In the genomic region with DNA sequence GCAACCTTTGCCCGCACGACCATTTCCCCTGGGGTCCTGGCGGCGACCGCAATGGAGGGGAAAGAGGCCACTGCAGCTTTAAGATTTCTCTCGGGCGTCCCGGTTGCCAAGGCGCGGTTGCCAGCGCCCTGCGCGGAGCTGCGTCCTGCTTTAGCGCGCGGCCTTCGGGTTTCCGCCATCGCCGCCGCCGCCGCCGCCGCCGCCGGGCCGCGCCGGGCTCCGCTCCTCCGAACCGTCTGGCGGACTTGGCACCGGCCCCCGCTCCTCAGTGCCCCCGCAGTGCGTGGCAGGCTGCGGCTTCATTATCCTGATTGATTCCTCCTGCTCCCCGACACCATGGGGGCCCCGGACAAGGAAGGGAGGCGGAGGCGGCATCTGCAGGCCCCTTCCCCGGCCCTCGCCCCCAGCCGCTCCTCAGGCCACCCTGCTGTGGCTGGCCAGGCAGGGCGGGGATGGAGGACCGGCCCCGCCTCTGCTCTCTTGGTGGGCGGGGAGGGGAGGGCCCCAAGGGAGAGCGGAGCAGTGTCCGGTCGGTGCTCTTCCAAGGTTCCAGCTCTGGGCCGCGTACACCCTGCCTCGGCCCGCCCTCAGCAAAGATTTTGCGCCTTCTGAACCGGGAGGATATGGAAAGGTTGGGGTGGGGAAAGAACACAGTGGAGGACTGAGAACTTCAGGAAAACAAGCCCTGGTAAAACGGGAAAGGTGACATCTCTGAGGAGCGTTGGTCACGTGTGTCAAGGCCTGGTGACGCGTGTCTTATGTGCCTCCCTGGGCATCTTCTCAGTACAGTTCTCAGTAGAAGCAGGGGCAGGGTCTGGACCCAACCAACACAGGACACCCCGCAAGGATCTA, we compare ENCODE assay signal across 8 cellular contexts. TPM values are rescaled to one million over a fixed set of nuclear protein-coding genes. Genes with fewer than 3 reads are reported as not detected.
A peak's percentile ranks its signal among the peaks of the same experiment; 100 is the strongest.
DNase-seq lines count a peak whose midpoint lies in the region; ATAC-seq and TF ChIP-seq lines count a peak whose summit lies in the region.

No MANE protein-coding gene starts in this region.

- ATAC-seq in HG03196 (IDR thresholded peaks at IDR 0.05; ENCODE audit: unreplicated experiment): no peak

- peaks cover 0 to 11% (median 7%) of the 10 kb centered on the region in 4 donors for H3K36me3 ChIP-seq in esophagus muscularis mucosa
- H3K36me3 ChIP-seq in mucosa of rectum (ENCODE audit: control insufficient read depth in 2 of 2, insufficient read depth in 2 of 2, low read length in 2 of 2): peaks cover 0 to 10% of the 10 kb centered on the region in 2 donors
- H3K36me3 ChIP-seq in testis (ENCODE audit: low read depth, missing control alignments): no peaks in the 10 kb centered on the region

- WGBS in esophagus muscularis mucosa: 7% methylated on average over 20 of the region's 66 CpGs
- 0 to 1% methylated on average over 33 to 66 of the region's 66 CpGs for WGBS in testis, 2 donors

- TF ChIP-seq EP300 in esophagus muscularis mucosa (IDR thresholded peaks at IDR 0.05): no peak

- no peak for TF ChIP-seq CTCF in esophagus muscularis mucosa (IDR thresholded peaks at IDR 0.05)
- no peak for TF ChIP-seq CTCF in testis (IDR thresholded peaks at IDR 0.05)

- H3K9ac ChIP-seq in mucosa of rectum (ENCODE audit: low read depth in 1 of 2, low read length in 2 of 2): peak overlapping the region; percentile 65 to 68

- H3K27me3 ChIP-seq in esophagus muscularis mucosa (no peaks in the 10 kb centered on the region), mucosa of rectum (ENCODE audit: control insufficient read depth in 2 of 2, insufficient read depth in 2 of 2, low read length in 2 of 2) (no peaks in the 10 kb centered on the region), testis (no peaks in the 10 kb centered on the region)

- no peak for TF ChIP-seq POLR2A in esophagus muscularis mucosa (IDR thresholded peaks at IDR 0.05; ENCODE audit: low read depth)
- no peak for TF ChIP-seq POLR2A in testis (IDR thresholded peaks at IDR 0.05)

- intact Hi-C loops in esophagus muscularis mucosa (cut with DNase I) (no loop called here), testis (cut with DNase I; ENCODE audit: low total_unique reads) (no loop called here)

- H3K27ac ChIP-seq in esophagus muscularis mucosa (replicated peaks in 1 of 4) (peak overlapping the region; percentile 85 to 91 (median 87)), mucosa of rectum (ENCODE audit: low read depth in 2 of 2, low read length in 2 of 2) (peak overlapping the region; percentile 70 to 83), testis (peak overlapping the region; percentile 77 to 87)

- H3K4me3 ChIP-seq in esophagus muscularis mucosa: peak overlapping the region; percentile 69 to 80 (median 74)
- peak overlapping the region; percentile 68 to 73 for H3K4me3 ChIP-seq in mucosa of rectum (ENCODE audit: low read length in 2 of 2)
- H3K4me3 ChIP-seq in testis: peak overlapping the region; percentile 76 to 80

- peak; percentile 57 for DNase-seq in activated CD4-positive, alpha-beta T cell treated with anti-CD3 and anti-CD28 coated beads for 48 hours
- no peak for DNase-seq in activated CD4-positive, alpha-beta T cell treated with anti-CD3 and anti-CD28 coated beads for 1 hour
- DNase-seq in NCI-H2029 treated with DMSO at 0.1 percent for 48 hours (lab: John Stamatoyannopoulos, UW) (peak; percentile 29), activated T-cell treated with anti-CD3 and anti-CD28 coated beads for 48 hours (ENCODE audit: low read depth) (peak; percentile 31), esophagus muscularis mucosa (ENCODE audit: extremely low spot score) (no peak), testis (peak; percentile 85)

- H3K9me3 ChIP-seq in esophagus muscularis mucosa: no peaks in the 10 kb centered on the region
- H3K9me3 ChIP-seq in mucosa of rectum (ENCODE audit: control insufficient read depth in 2 of 2, low read length in 2 of 2): no peaks in the 10 kb centered on the region
- H3K9me3 ChIP-seq in testis: no peaks in the 10 kb centered on the region

- peaks cover 8 to 19% (median 17%) of the 10 kb centered on the region in 4 donors for H3K4me1 ChIP-seq in esophagus muscularis mucosa
- peaks cover 2 to 5% of the 10 kb centered on the region in 2 donors for H3K4me1 ChIP-seq in mucosa of rectum (ENCODE audit: control insufficient read depth in 2 of 2, insufficient read depth in 2 of 2, low read length in 2 of 2)
- H3K4me1 ChIP-seq in testis: peaks cover 4% of the 10 kb centered on the region

RNA-seq across cellular contexts. Expression of a gene that starts 34.0 kb away (rescaled TPM):
- not detected for total RNA-seq in esophagus muscularis mucosa
- total RNA-seq in testis: under 1 TPM in 1 of 2 donors, not detected in 1; 0.19 TPM
- polyA plus RNA-seq in testis (ENCODE audit: insufficient read depth, low read depth, low replicate concordance): not detected

RNA-seq across cellular contexts. Expression of a gene that starts 53.1 kb away (rescaled TPM):
- total RNA-seq in esophagus muscularis mucosa (10 to 100 TPM in 2 of 4 donors, 1 to 10 TPM in 2; 4.9 to 14.8 (median 9.8) TPM), testis (10 to 100 TPM; 22.4 to 24.3 TPM)
- 63.1 TPM for polyA plus RNA-seq in testis (ENCODE audit: insufficient read depth, low read depth, low replicate concordance)

Comparison
In these comparisons a context has a peak if more than half of its experiments do, and no peak if none do; other contexts are left out.
1. DNase-seq: peak in activated CD4-positive, alpha-beta T cell treated with anti-CD3 and anti-CD28 coated beads for 48 hours (single experiment), NCI-H2029 treated with DMSO at 0.1 percent for 48 hours (single experiment), activated T-cell treated with anti-CD3 and anti-CD28 coated beads for 48 hours (single experiment) and testis (single experiment); none in activated CD4-positive, alpha-beta T cell treated with anti-CD3 and anti-CD28 coated beads for 1 hour (single experiment) and esophagus muscularis mucosa (single experiment).
2. Peak in every context shown above with its lines, with median percentiles within 50 percentile points of each other: H3K27ac ChIP-seq and H3K4me3 ChIP-seq.